In the genomic region with DNA sequence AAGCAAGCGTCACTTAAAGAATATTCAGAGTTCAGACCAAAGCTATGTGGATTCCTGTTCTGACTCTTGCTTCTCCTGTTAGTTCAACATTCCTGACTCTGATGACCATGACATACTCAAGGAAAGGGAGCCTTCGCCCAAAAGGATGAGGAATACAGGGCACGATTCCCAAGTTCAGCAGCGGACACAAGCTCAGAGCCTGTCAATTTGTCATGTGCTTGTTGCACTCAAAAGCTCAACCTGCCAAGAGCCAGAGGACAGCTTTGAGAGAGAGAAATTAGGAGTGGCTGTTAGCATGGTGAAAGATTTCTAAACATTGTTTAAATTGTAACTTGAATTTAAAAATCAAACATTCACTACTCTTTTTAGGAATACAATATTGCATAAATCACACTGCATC, we compare ENCODE assay signal across 1 cellular context.
TF ChIP-seq lines count a peak whose summit lies in the region.

No MANE protein-coding gene starts in this region.

TF ChIP-seq in GM23338, 12 proteins besides CTCF, POLR2A, EP300 and RAD21 (continued from another document):
- TF ChIP-seq, protein P1, sequence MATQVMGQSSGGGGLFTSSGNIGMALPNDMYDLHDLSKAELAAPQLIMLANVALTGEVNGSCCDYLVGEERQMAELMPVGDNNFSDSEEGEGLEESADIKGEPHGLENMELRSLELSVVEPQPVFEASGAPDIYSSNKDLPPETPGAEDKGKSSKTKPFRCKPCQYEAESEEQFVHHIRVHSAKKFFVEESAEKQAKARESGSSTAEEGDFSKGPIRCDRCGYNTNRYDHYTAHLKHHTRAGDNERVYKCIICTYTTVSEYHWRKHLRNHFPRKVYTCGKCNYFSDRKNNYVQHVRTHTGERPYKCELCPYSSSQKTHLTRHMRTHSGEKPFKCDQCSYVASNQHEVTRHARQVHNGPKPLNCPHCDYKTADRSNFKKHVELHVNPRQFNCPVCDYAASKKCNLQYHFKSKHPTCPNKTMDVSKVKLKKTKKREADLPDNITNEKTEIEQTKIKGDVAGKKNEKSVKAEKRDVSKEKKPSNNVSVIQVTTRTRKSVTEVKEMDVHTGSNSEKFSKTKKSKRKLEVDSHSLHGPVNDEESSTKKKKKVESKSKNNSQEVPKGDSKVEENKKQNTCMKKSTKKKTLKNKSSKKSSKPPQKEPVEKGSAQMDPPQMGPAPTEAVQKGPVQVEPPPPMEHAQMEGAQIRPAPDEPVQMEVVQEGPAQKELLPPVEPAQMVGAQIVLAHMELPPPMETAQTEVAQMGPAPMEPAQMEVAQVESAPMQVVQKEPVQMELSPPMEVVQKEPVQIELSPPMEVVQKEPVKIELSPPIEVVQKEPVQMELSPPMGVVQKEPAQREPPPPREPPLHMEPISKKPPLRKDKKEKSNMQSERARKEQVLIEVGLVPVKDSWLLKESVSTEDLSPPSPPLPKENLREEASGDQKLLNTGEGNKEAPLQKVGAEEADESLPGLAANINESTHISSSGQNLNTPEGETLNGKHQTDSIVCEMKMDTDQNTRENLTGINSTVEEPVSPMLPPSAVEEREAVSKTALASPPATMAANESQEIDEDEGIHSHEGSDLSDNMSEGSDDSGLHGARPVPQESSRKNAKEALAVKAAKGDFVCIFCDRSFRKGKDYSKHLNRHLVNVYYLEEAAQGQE (IDR thresholded peaks at IDR 0.05; ENCODE audit: unreplicated experiment) = no peak
- no peak for TF ChIP-seq NANOG (IDR thresholded peaks at IDR 0.05; ENCODE audit: borderline replicate concordance)
